In genomic region chr13:39273953-39274352, GRCh38 we compare ENCODE assay signal across 8 cellular contexts.
DNase-seq lines count a peak whose midpoint lies in the region; ATAC-seq, FAIRE-seq and TF ChIP-seq lines count a peak whose summit lies in the region.

No MANE protein-coding gene starts in this region.

- H3K27me3 Mint-ChIP-seq in T-helper 2 cell treated with Interferon-gamma antibody and Interleukin-4, amounts not matched to agents 5 μg/mL and 100 μg/mL, for 36 hours (ENCODE audit: low read depth), result peaks cover 8% of the 10 kb centered on the region

- H3K36me3 Mint-ChIP-seq in T-helper 2 cell treated with Interferon-gamma antibody and Interleukin-4, amounts not matched to agents 5 μg/mL and 100 μg/mL, for 36 hours (ENCODE audit: low read depth), result no peaks in the 10 kb centered on the region

- no peaks in the 10 kb centered on the region for H3K9me2 ChIP-seq in DOHH2 (replicated peaks; ENCODE audit: control insufficient read depth, low read length)

- no peak overlapping the region for H2AFZ ChIP-seq in GM12878 (ENCODE audit: control insufficient read depth, low read depth, low read length)

- TF ChIP-seq RAD21 in GM12878 (IDR thresholded peaks at IDR 0.05; ENCODE audit: insufficient read depth, low read depth, low read length) (peak; percentile 56), liver (IDR thresholded peaks at IDR 0.05) (peak; percentile 58 to 69)

- H3F3A ChIP-seq in DOHH2 (ENCODE audit: control insufficient read depth, insufficient read depth), result no peaks in the 10 kb centered on the region

- H3K4me3 ChIP-seq in DOHH2 (ENCODE audit: low read length) (no peak overlapping the region), GM12878 (no peak overlapping the region), liver (ENCODE audit: low read depth in 1 of 3, low read length in 3 of 3) (no peak overlapping the region)
- H3K4me3 ChIP-seq in Jurkat, Clone E6-1 (ENCODE audit: low read length), result no peak overlapping the region

- no peak overlapping the region for H3K27ac ChIP-seq in DOHH2 (ENCODE audit: low read depth, low read length)
- H3K27ac ChIP-seq in GM12878 (ENCODE audit: control insufficient read depth, insufficient read depth), result no peak overlapping the region
- no peak overlapping the region for H3K27ac ChIP-seq in liver (ENCODE audit: low read depth in 1 of 2, low read length in 2 of 2)

- no peaks in the 10 kb centered on the region for H4K20me1 ChIP-seq in DOHH2 (ENCODE audit: control insufficient read depth, insufficient read depth, low read depth, low read length)
- H4K20me1 ChIP-seq in GM12878 (ENCODE audit: control insufficient read depth, insufficient read depth), result no peaks in the 10 kb centered on the region

- FAIRE-seq in GM12878 (lab: Jason Lieb, UNC) (no peak), urothelium cell line (lab: Jason Lieb, UNC) (no peak)

- CTCF ChIA-PET in GM12878 (lab: Yijun Ruan, JAX), result interaction anchor here (0.5 to 4.6 kb wide), 14 partner anchors 10 to 342 kb away, joined by 3 to 63 read pairs (median 6); no protein-coding TSS in a partner anchor

- in situ Hi-C loops in GM12878 (cut with MboI), result no loop called here

- RAD21 ChIA-PET in GM12878 (lab: Charles Lee; ENCODE audit: unreplicated experiment), result interaction anchor here (0.8 to 3.9 kb wide), 6 partner anchors 145 to 342 kb away, joined by 3 to 48 read pairs (median 3); no protein-coding TSS in a partner anchor

- WGBS in GM12878 (ENCODE audit: insufficient coverage, insufficient replicate concordance, low lambda C conversion rate, missing lambda C conversion rate), result 18% methylated on average over 4 of the region's 4 CpGs
- WGBS in liver, result 32% methylated on average over 4 of the region's 4 CpGs

- peak; percentile 1 for DNase-seq in Jurkat, Clone E6-1 (ENCODE audit: low read depth, low spot score)
- DNase-seq in GM12878 (ENCODE audit: low read depth, low spot score) (no peak), OCI-M2 (lab: John Stamatoyannopoulos, UW; ENCODE audit: unreplicated experiment) (no peak), urothelium cell line (ENCODE audit: low spot score) (no peak)
- DNase-seq in T-helper 2 cell treated with Interferon-gamma antibody and Interleukin-4, amounts not matched to agents 5 μg/mL and 100 μg/mL, for 36 hours (ENCODE audit: low spot score), result no peak

- no peak overlapping the region for H3K4me3 Mint-ChIP-seq in T-helper 2 cell treated with Interferon-gamma antibody and Interleukin-4, amounts not matched to agents 5 μg/mL and 100 μg/mL, for 36 hours

- no peaks in the 10 kb centered on the region for H3K27me3 ChIP-seq in DOHH2 (ENCODE audit: control insufficient read depth, low read length)
- no peaks in the 10 kb centered on the region for H3K27me3 ChIP-seq in GM12878 (replicated peaks in 1 of 2; ENCODE audit: control insufficient read depth in 2 of 2, insufficient read depth in 2 of 2, low read length in 1 of 2)
- H3K27me3 ChIP-seq in liver (ENCODE audit: control insufficient read depth in 4 of 4, insufficient read depth in 4 of 4, low read length in 3 of 4), result no peaks in the 10 kb centered on the region

- no peaks in the 10 kb centered on the region for H3K4me1 Mint-ChIP-seq in T-helper 2 cell treated with Interferon-gamma antibody and Interleukin-4, amounts not matched to agents 5 μg/mL and 100 μg/mL, for 36 hours (ENCODE audit: low read depth)

- H3K79me2 ChIP-seq in DOHH2 (ENCODE audit: control insufficient read depth, low read length) (no peaks in the 10 kb centered on the region), GM12878 (ENCODE audit: control insufficient read depth, insufficient read depth, low read length) (no peaks in the 10 kb centered on the region)

- TF ChIP-seq POLR2A in GM12878 (IDR thresholded peaks at IDR 0.05; ENCODE audit: low read depth, low read length), result no peak

- TF ChIP-seq EP300 in GM12878 (IDR thresholded peaks at IDR 0.05; ENCODE audit: borderline replicate concordance in 1 of 2, control insufficient read depth in 1 of 2, low read depth in 2 of 2, low read length in 2 of 2), result no peak

- H3K4me1 ChIP-seq in DOHH2 (ENCODE audit: control insufficient read depth, low read length) (peaks cover 7% of the 10 kb centered on the region), GM12878 (ENCODE audit: control insufficient read depth, insufficient read depth, low read length) (no peaks in the 10 kb centered on the region), liver (ENCODE audit: control insufficient read depth in 4 of 4, insufficient read depth in 4 of 4, low read length in 3 of 4) (peaks cover 0 to 2% (median 0%) of the 10 kb centered on the region in 4 donors)

- POLR2A ChIA-PET in GM12878 (lab: Charles Lee), result no interaction called here

- no peaks in the 10 kb centered on the region for H3K9me3 ChIP-seq in DOHH2 (ENCODE audit: control insufficient read depth, insufficient read depth, low read length)
- no peaks in the 10 kb centered on the region for H3K9me3 ChIP-seq in GM12878 (replicated peaks; ENCODE audit: control insufficient read depth, insufficient read depth, low read length)
- no peaks in the 10 kb centered on the region for H3K9me3 ChIP-seq in liver (ENCODE audit: control insufficient read depth in 4 of 4, low read length in 3 of 4)

- ATAC-seq in GM12878 (peak; percentile 47), HG03432 (IDR thresholded peaks at IDR 0.05; ENCODE audit: unreplicated experiment) (no peak)

- TF ChIP-seq CTCF in DOHH2 (IDR thresholded peaks at IDR 0.05; ENCODE audit: low read depth, low read length, poor library complexity, severe bottlenecking), result peak; percentile 13
- TF ChIP-seq CTCF in GM12878 (IDR thresholded peaks at IDR 0.05 in 2 of 3, conservative IDR thresholded peaks at IDR 0.05 in 1 of 3; ENCODE audit: control insufficient read depth in 2 of 3, extremely low read depth in 1 of 3, insufficient read depth in 1 of 3, low read depth in 3 of 3, low read length in 3 of 3), result peak; percentile 10 to 56 (median 28); a peak in 4 of 6 replicates
- TF ChIP-seq CTCF in liver (IDR thresholded peaks at IDR 0.05; ENCODE audit: low read depth, low read length, missing input control), result peak; percentile 9

- no peak overlapping the region for H3K27ac Mint-ChIP-seq in T-helper 2 cell treated with Interferon-gamma antibody and Interleukin-4, amounts not matched to agents 5 μg/mL and 100 μg/mL, for 36 hours

- H3K9me3 Mint-ChIP-seq in T-helper 2 cell treated with Interferon-gamma antibody and Interleukin-4, amounts not matched to agents 5 μg/mL and 100 μg/mL, for 36 hours, result no peaks in the 10 kb centered on the region

- no TSS peak for BruUV-seq in GM12878 (replicated peaks; lab: Mats Ljungman, UMichigan)

- no peaks in the 10 kb centered on the region for H3K36me3 ChIP-seq in DOHH2 (ENCODE audit: control insufficient read depth, low read length)
- H3K36me3 ChIP-seq in GM12878 (ENCODE audit: control insufficient read depth in 2 of 2, insufficient read depth in 2 of 2, low read length in 1 of 2), result no peaks in the 10 kb centered on the region
- no peaks in the 10 kb centered on the region for H3K36me3 ChIP-seq in liver (ENCODE audit: control insufficient read depth in 4 of 4, insufficient read depth in 3 of 4, low read depth in 1 of 4, low read length in 3 of 4)

- H3K4me2 ChIP-seq in DOHH2 (ENCODE audit: low read length) (no peak overlapping the region), GM12878 (ENCODE audit: control insufficient read depth, insufficient read depth) (no peak overlapping the region)

- intact Hi-C loops in GM12878 (cut with micrococcal nuclease; ENCODE audit: unreplicated experiment), result loop anchor here (1.0 kb wide), 1 partner anchor 342 kb away; no protein-coding TSS in a partner anchor

- SMC1A ChIA-PET in GM12878 (lab: Charles Lee; ENCODE audit: uncharacterized antibody, unreplicated experiment), result interaction anchor here (0.7 to 4.0 kb wide), 12 partner anchors 13 to 342 kb away, joined by 3 to 49 read pairs (median 4); no protein-coding TSS in a partner anchor

- H3K9ac ChIP-seq in GM12878 (ENCODE audit: control insufficient read depth, insufficient read depth, low read length) (no peak overlapping the region), liver (ENCODE audit: low read depth in 1 of 2, low read length in 2 of 2) (no peak overlapping the region)

TF ChIP-seq in GM12878, 131 proteins besides CTCF, POLR2A, EP300 and RAD21 (continues in another document):
- TF ChIP-seq EGR1 (IDR thresholded peaks at IDR 0.05; ENCODE audit: borderline replicate concordance in 1 of 2, low read depth in 2 of 2, low read length in 2 of 2), result no peak

TF ChIP-seq in liver, 16 proteins besides CTCF, POLR2A, EP300 and RAD21:
- TF ChIP-seq NR2F2 (IDR thresholded peaks at IDR 0.05) (no peak), HNF4A (conservative IDR thresholded peaks at IDR 0.05) (no peak)
